ENCODE assay signal across 16 cellular contexts in the genomic region with DNA sequence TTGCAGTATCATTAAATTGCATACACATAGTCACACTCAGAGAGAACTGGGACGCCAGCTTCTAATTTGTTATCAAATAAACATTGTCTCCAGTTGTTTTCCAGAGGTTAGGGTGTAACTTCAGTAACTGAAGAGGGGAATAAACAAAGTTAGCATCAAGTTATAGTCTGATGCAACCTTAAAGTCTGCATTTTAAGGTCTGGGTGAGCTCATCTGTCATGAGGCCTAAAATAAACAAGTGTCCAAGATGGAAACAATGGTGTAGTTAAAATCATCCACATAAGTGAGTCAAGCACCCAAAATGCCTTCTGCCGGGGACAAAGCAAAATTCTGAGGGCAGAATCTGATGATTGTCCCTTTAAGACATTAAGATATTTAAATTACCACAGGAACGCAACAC.
DNase-seq lines count a peak whose midpoint lies in the region; ATAC-seq and TF ChIP-seq lines count a peak whose summit lies in the region.
"Had no signal": no experiment of that assay in that cellular context is flagged by ENCODE, and none has a peak within 500 bp of the region (broad histone marks: within the 10 kb centered on the region; RNA-seq: fewer than 3 reads in every experiment).

No MANE protein-coding gene starts in this region.

- H3K4me3 ChIP-seq in fibroblast of the aortic adventitia (ENCODE audit: low read depth, low read length) = no peak overlapping the region
- no peak overlapping the region for H3K4me3 ChIP-seq in tibial nerve
- H3K4me3 ChIP-seq: A549 had no signal

- H3K4me1 ChIP-seq in tibial nerve = no peaks in the 10 kb centered on the region
- H3K4me1 ChIP-seq: A549, BE2C had no signal

- peak; percentile 4 for DNase-seq in amniotic epithelial cell (ENCODE audit: low read depth)
- DNase-seq in fibroblast of the aortic adventitia (ENCODE audit: low read depth) = peak; percentile 49
- peak; percentile 9 for DNase-seq in renal cortical epithelial cell (ENCODE audit: low read depth)
- no peak for DNase-seq in NCI-H2171 (lab: John Stamatoyannopoulos, UW)
- no peak for DNase-seq in tibial nerve (ENCODE audit: low spot score in 2 of 2)
- no peak for DNase-seq in GM03348 (ENCODE audit: low spot score)
- DNase-seq: BE2C; CD4-positive, alpha-beta memory T cell; DMS79 treated with DMSO at 0.1 percent for 48 hours; EL; HCEC 1CT; HFFc6 had no signal

- no peak for TF ChIP-seq CTCF in fibroblast of the aortic adventitia (IDR thresholded peaks at IDR 0.05; ENCODE audit: insufficient read depth, low read length)
- no peak for TF ChIP-seq CTCF in tibial nerve (IDR thresholded peaks at IDR 0.05)

- TF ChIP-seq POLR2A in tibial nerve (IDR thresholded peaks at IDR 0.05) = no peak

- TF ChIP-seq EP300 in tibial nerve (IDR thresholded peaks at IDR 0.05) = no peak

- ATAC-seq in HG03139 (IDR thresholded peaks at IDR 0.05; ENCODE audit: unreplicated experiment) = no peak
- ATAC-seq: A549, HepG2 had no signal

- no peaks in the 10 kb centered on the region for H3K27me3 ChIP-seq in tibial nerve
- H3K27me3 ChIP-seq: BE2C had no signal

- no peaks in the 10 kb centered on the region for H3K9me3 ChIP-seq in tibial nerve
- H3K9me3 ChIP-seq: A549, BE2C had no signal

- H3K36me3 ChIP-seq in tibial nerve = no peaks in the 10 kb centered on the region
- H3K36me3 ChIP-seq: BE2C had no signal

- no peak overlapping the region for H3K27ac ChIP-seq in tibial nerve
- H3K27ac ChIP-seq: A549, C4-2B had no signal

- WGBS in tibial nerve, 2 donors = 71 to 78% methylated on average over 3 of the region's 3 CpGs

Comparison
In these comparisons a context has a peak if more than half of its experiments do, and no peak if none do; other contexts are left out.
1. DNase-seq: peak in amniotic epithelial cell (single experiment), fibroblast of the aortic adventitia (single experiment) and renal cortical epithelial cell (single experiment); none in NCI-H2171 (single experiment), tibial nerve (0 of 2) and GM03348 (single experiment).